8 cellular contexts compared by ENCODE assay signal in the genomic region with DNA sequence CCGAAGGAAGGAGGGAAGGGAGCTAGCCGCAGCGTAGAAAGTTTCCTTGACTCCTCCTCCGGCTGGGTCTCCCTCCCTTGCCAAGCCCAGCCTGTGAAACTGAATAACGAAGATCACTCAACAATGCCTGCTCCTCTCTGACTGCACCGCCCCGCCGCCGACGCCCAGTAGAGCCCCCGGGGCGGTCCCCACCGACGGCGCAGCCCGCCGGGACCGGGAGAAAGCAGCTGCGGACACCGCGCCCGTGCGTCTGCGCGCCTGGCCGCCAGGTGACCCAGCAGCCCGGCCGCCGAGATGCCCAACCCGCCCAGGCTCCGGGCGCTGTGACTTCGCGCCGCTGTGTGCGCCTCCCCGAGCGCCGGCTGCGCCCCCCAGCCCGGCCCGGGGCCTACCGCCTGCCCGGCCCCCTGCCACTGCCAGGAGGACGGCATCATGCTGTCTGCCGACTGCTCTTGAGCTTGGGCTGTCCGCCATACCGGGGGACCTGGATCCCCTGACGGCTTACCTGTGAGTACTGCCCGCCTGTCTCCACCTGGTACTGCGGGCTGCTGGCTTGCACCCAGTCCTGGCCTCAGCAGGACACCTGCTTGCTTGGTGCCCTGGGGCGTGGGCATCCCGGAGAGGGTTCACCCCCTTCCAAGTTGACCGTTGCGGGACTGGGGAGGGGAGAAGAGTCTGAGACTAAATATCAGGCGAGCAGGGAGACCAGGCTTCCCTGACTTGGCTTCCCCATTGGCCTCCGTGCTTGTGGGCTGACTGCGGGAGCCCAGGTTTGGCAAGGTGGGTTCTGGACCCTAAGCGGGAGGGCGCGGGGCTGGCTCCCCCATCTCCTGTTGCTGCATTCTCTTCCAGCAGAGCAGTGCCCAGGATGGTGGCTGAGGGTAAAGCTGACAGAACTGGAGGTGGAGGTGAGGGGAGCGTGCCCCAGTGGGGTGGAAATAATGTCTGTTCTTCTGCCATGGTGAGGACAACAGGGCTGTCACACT. TPM values are rescaled to one million over a fixed set of nuclear protein-coding genes. Genes with fewer than 3 reads are reported as not detected.
DNase-seq lines count a peak whose midpoint lies in the region; ATAC-seq and TF ChIP-seq lines count a peak whose summit lies in the region.

No MANE protein-coding gene starts in this region.

- H3K36me3 ChIP-seq in iPS-18a (ENCODE audit: control insufficient read depth, low read depth, low read length) = no peaks in the 10 kb centered on the region

- H3K27me3 Mint-ChIP-seq in natural killer cell (ENCODE audit: low read depth in 2 of 2) = peaks cover 35 to 43% of the 10 kb centered on the region in 2 donors
- peaks cover 16 to 37% of the 10 kb centered on the region in 2 donors for H3K27me3 Mint-ChIP-seq in natural killer cell treated with Interleukin-12 subunit alpha and Interleukin-12 subunit beta and Interleukin-15 and Interleukin-18, amount 100 ng/mL, for 72 hours
- H3K27me3 Mint-ChIP-seq in activated naive CD8-positive, alpha-beta T cell treated with anti-CD3 and anti-CD28 coated beads, Interleukin-2, amount 50 U/mL, for 24 hours = peaks cover 34% of the 10 kb centered on the region
- H3K27me3 Mint-ChIP-seq in stimulated activated naive B cell treated with anti-CD40 and anti-IgM and Interleukin-4, amounts not matched to agents 10 μg/mL and 1 μg/mL and 100 μg/mL, for 72 hours = peaks cover 53 to 67% of the 10 kb centered on the region in 2 donors
- peaks cover 5 to 17% (median 12%) of the 10 kb centered on the region in 3 donors for H3K27me3 Mint-ChIP-seq in immature natural killer cell (ENCODE audit: low read depth in 3 of 3)

- peaks cover 23% of the 10 kb centered on the region for H3K27me3 ChIP-seq in iPS-18a (ENCODE audit: control insufficient read depth, insufficient read depth, low read length)

- intact Hi-C loops in natural killer cell (cut with micrococcal nuclease) (loop anchor here (2.0 kb wide), 2 partner anchors 297 to 493 kb away; no protein-coding TSS in a partner anchor), posterior vena cava (cut with DNase I) (no loop called here)

- DNase-seq in natural killer cell (no peak), immature natural killer cell (no peak), ureter (ENCODE audit: low spot score) (no peak), posterior vena cava (ENCODE audit: low spot score) (no peak)
- DNase-seq in natural killer cell treated with Interleukin-12 subunit alpha and Interleukin-12 subunit beta and Interleukin-15 and Interleukin-18, amount 100 ng/mL, for 72 hours (ENCODE audit: low spot score) = no peak
- DNase-seq in activated naive CD8-positive, alpha-beta T cell treated with anti-CD3 and anti-CD28 coated beads, Interleukin-2, amount 50 U/mL, for 24 hours = no peak
- DNase-seq in stimulated activated naive B cell treated with anti-CD40 and anti-IgM and Interleukin-4, amounts not matched to agents 10 μg/mL and 1 μg/mL and 100 μg/mL, for 72 hours = no peak

- H3K9ac ChIP-seq in iPS-18a (ENCODE audit: low read length) = no peak overlapping the region

- peaks cover 15 to 16% of the 10 kb centered on the region in 2 donors for H3K4me1 Mint-ChIP-seq in natural killer cell
- peaks cover 5 to 10% of the 10 kb centered on the region in 2 donors for H3K4me1 Mint-ChIP-seq in natural killer cell treated with Interleukin-12 subunit alpha and Interleukin-12 subunit beta and Interleukin-15 and Interleukin-18, amount 100 ng/mL, for 72 hours (ENCODE audit: low read depth in 2 of 2)
- peaks cover 9% of the 10 kb centered on the region for H3K4me1 Mint-ChIP-seq in activated naive CD8-positive, alpha-beta T cell treated with anti-CD3 and anti-CD28 coated beads, Interleukin-2, amount 50 U/mL, for 24 hours
- peaks cover 7 to 17% of the 10 kb centered on the region in 2 donors for H3K4me1 Mint-ChIP-seq in stimulated activated naive B cell treated with anti-CD40 and anti-IgM and Interleukin-4, amounts not matched to agents 10 μg/mL and 1 μg/mL and 100 μg/mL, for 72 hours
- peaks cover 7 to 8% of the 10 kb centered on the region in 2 donors for H3K4me1 Mint-ChIP-seq in immature natural killer cell

- peak overlapping the region; percentile 37 for H3K4me3 Mint-ChIP-seq in natural killer cell
- H3K4me3 Mint-ChIP-seq in natural killer cell treated with Interleukin-12 subunit alpha and Interleukin-12 subunit beta and Interleukin-15 and Interleukin-18, amount 100 ng/mL, for 72 hours = no peak overlapping the region
- peak overlapping the region; percentile 58 for H3K4me3 Mint-ChIP-seq in activated naive CD8-positive, alpha-beta T cell treated with anti-CD3 and anti-CD28 coated beads, Interleukin-2, amount 50 U/mL, for 24 hours
- H3K4me3 Mint-ChIP-seq in stimulated activated naive B cell treated with anti-CD40 and anti-IgM and Interleukin-4, amounts not matched to agents 10 μg/mL and 1 μg/mL and 100 μg/mL, for 72 hours = peak overlapping the region; percentile 73 to 79
- peak overlapping the region in 1 of 5 donors; percentile 48 for H3K4me3 Mint-ChIP-seq in immature natural killer cell

- peak overlapping the region; percentile 55 for H3K4me3 ChIP-seq in iPS-18a (ENCODE audit: low read length)

- TF ChIP-seq CTCF in natural killer cell (IDR thresholded peaks at IDR 0.05) = no peak

- no peak for ATAC-seq in natural killer cell
- ATAC-seq in natural killer cell treated with Interleukin-12 subunit alpha and Interleukin-12 subunit beta and Interleukin-15 and Interleukin-18, amount 100 ng/mL, for 72 hours = no peak
- ATAC-seq in activated naive CD8-positive, alpha-beta T cell treated with anti-CD3 and anti-CD28 coated beads, Interleukin-2, amount 50 U/mL, for 24 hours = no peak
- ATAC-seq in stimulated activated naive B cell treated with anti-CD40 and anti-IgM and Interleukin-4, amounts not matched to agents 10 μg/mL and 1 μg/mL and 100 μg/mL, for 72 hours (replicated peaks) = peak; percentile 35 to 36

- H3K9me3 Mint-ChIP-seq in natural killer cell = no peaks in the 10 kb centered on the region
- no peaks in the 10 kb centered on the region for H3K9me3 Mint-ChIP-seq in natural killer cell treated with Interleukin-12 subunit alpha and Interleukin-12 subunit beta and Interleukin-15 and Interleukin-18, amount 100 ng/mL, for 72 hours
- H3K9me3 Mint-ChIP-seq in activated naive CD8-positive, alpha-beta T cell treated with anti-CD3 and anti-CD28 coated beads, Interleukin-2, amount 50 U/mL, for 24 hours = no peaks in the 10 kb centered on the region
- H3K9me3 Mint-ChIP-seq in stimulated activated naive B cell treated with anti-CD40 and anti-IgM and Interleukin-4, amounts not matched to agents 10 μg/mL and 1 μg/mL and 100 μg/mL, for 72 hours = no peaks in the 10 kb centered on the region
- H3K9me3 Mint-ChIP-seq in immature natural killer cell = no peaks in the 10 kb centered on the region

- H3K27ac Mint-ChIP-seq in natural killer cell = no peak overlapping the region
- H3K27ac Mint-ChIP-seq in natural killer cell treated with Interleukin-12 subunit alpha and Interleukin-12 subunit beta and Interleukin-15 and Interleukin-18, amount 100 ng/mL, for 72 hours = no peak overlapping the region
- H3K27ac Mint-ChIP-seq in activated naive CD8-positive, alpha-beta T cell treated with anti-CD3 and anti-CD28 coated beads, Interleukin-2, amount 50 U/mL, for 24 hours = no peak overlapping the region
- no peak overlapping the region for H3K27ac Mint-ChIP-seq in stimulated activated naive B cell treated with anti-CD40 and anti-IgM and Interleukin-4, amounts not matched to agents 10 μg/mL and 1 μg/mL and 100 μg/mL, for 72 hours
- no peak overlapping the region for H3K27ac Mint-ChIP-seq in immature natural killer cell

- H3K4me1 ChIP-seq in iPS-18a (ENCODE audit: control insufficient read depth, low read depth, low read length) = no peaks in the 10 kb centered on the region

- H3K27ac ChIP-seq in iPS-18a (ENCODE audit: low read length) = no peak overlapping the region

- H3K36me3 Mint-ChIP-seq in natural killer cell (no peaks in the 10 kb centered on the region), immature natural killer cell (no peaks in the 10 kb centered on the region)
- no peaks in the 10 kb centered on the region for H3K36me3 Mint-ChIP-seq in natural killer cell treated with Interleukin-12 subunit alpha and Interleukin-12 subunit beta and Interleukin-15 and Interleukin-18, amount 100 ng/mL, for 72 hours
- no peaks in the 10 kb centered on the region for H3K36me3 Mint-ChIP-seq in activated naive CD8-positive, alpha-beta T cell treated with anti-CD3 and anti-CD28 coated beads, Interleukin-2, amount 50 U/mL, for 24 hours (ENCODE audit: low read depth)
- no peaks in the 10 kb centered on the region for H3K36me3 Mint-ChIP-seq in stimulated activated naive B cell treated with anti-CD40 and anti-IgM and Interleukin-4, amounts not matched to agents 10 μg/mL and 1 μg/mL and 100 μg/mL, for 72 hours

- no peaks in the 10 kb centered on the region for H3K9me3 ChIP-seq in iPS-18a (ENCODE audit: control insufficient read depth, low read depth, low read length)

RNA-seq across cellular contexts. Expression of a gene that starts 26.2 kb away (rescaled TPM):
- total RNA-seq in natural killer cell (10 to 100 TPM; 45.6 to 59.3 (median 47.8) TPM), ureter (77.7 TPM), posterior vena cava (10 to 100 TPM; 39.3 to 43.1 TPM)
- total RNA-seq in natural killer cell treated with Interleukin-12 subunit alpha and Interleukin-12 subunit beta and Interleukin-15 and Interleukin-18, amount 100 ng/mL, for 72 hours = 10 to 100 TPM; 67.7 to 69.1 TPM
- polyA plus RNA-seq in immature natural killer cell = 10 to 100 TPM; 33.0 to 51.3 (median 39.5) TPM

Comparison
In these comparisons a context has a peak if more than half of its experiments do, and no peak if none do; other contexts are left out.
1. ATAC-seq: peak in stimulated activated naive B cell treated with anti-CD40 and anti-IgM and Interleukin-4, amounts not matched to agents 10 μg/mL and 1 μg/mL and 100 μg/mL, for 72 hours (2 of 2); none in natural killer cell (0 of 3), natural killer cell treated with Interleukin-12 subunit alpha and Interleukin-12 subunit beta and Interleukin-15 and Interleukin-18, amount 100 ng/mL, for 72 hours (0 of 2) and activated naive CD8-positive, alpha-beta T cell treated with anti-CD3 and anti-CD28 coated beads, Interleukin-2, amount 50 U/mL, for 24 hours (single experiment).